Comparison of ENCODE assay signal across 1 cellular context in the genomic region with DNA sequence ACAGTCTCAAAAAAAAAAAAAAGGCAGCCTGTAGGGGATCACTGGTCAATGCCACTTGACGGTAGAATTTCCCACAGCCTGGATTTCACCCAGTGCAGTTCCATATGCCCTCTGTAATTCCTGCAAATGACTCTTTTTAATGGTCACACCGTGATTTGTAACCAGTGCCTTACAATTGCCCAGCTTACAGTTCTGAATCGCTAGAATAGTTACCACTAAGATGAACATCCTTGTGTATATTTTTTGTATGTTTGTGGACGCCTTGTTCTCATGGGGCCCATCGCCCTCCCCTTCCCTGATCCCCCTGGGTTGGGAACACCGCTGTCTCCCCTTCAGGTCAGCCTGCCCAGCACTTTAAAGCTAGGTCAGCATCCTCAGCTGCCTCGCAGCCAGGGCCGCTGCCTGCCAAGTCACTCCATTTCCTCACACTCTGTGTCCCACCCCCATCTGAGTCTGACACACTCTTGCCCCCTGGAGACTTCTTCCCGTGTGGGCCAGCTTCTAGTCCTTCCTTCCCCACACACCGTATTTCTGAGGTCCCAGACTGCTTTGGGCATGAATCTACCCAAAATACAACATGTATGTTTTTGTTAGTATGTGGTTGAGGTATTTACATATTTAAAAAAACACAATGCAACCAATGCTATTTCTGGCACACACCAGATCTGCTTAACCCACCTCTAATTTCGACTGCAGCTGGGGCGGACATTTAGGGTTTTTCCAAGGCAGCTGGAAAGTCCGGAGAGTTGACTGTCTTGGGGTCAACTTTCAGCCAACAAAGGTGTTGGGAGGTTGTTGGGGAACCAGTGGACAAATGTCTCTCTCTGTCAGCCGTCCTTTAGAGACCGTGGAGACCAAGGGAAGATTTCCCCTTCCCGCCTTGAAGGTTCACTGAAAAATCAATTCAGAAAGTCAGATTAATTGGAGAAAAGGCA.
A peak's percentile ranks its signal among the peaks of the same experiment; 100 is the strongest.
TF ChIP-seq lines count a peak whose summit lies in the region.

No MANE protein-coding gene starts in this region.

TF ChIP-seq in GM12878, 131 proteins besides CTCF, POLR2A, EP300 and RAD21 (continued from another document):
- TF ChIP-seq E2F8 (IDR thresholded peaks at IDR 0.05; ENCODE audit: low read depth, partially characterized antibody) (no peak), SUZ12 (IDR thresholded peaks at IDR 0.05; ENCODE audit: unreplicated experiment) (no peak), KDM1A (IDR thresholded peaks at IDR 0.05; ENCODE audit: borderline replicate concordance) (no peak), YY1 (IDR thresholded peaks at IDR 0.05; ENCODE audit: low read depth, low read length) (peak; percentile 86), NR2C1 (IDR thresholded peaks at IDR 0.05) (no peak), NFYA (IDR thresholded peaks at IDR 0.05; ENCODE audit: borderline replicate concordance, low read depth, low read length) (no peak), CEBPB (IDR thresholded peaks at IDR 0.05; ENCODE audit: borderline replicate concordance in 1 of 2, low read depth in 2 of 2, low read length in 2 of 2) (no peak), BCLAF1 (IDR thresholded peaks at IDR 0.05) (no peak), MEF2A (IDR thresholded peaks at IDR 0.05; ENCODE audit: insufficient read depth, low read depth, low read length) (peak; percentile 100), CREM (IDR thresholded peaks at IDR 0.05; ENCODE audit: low read depth) (peak; percentile 87), RUNX3 (IDR thresholded peaks at IDR 0.05; ENCODE audit: low read length) (peak; percentile 97), BCL11A (IDR thresholded peaks at IDR 0.05; ENCODE audit: low read depth, low read length) (peak; percentile 81), CEBPZ (IDR thresholded peaks at IDR 0.05; ENCODE audit: low read depth, low read length) (no peak), GATAD2B (conservative IDR thresholded peaks at IDR 0.05; ENCODE audit: low read depth) (peak; percentile 97), PAX8 (IDR thresholded peaks at IDR 0.05) (no peak), REST (IDR thresholded peaks at IDR 0.05; ENCODE audit: low read depth, low read length) (no peak), IKZF1 (conservative IDR thresholded peaks at IDR 0.05) (peak; percentile 95)
- TF ChIP-seq, protein P1, sequence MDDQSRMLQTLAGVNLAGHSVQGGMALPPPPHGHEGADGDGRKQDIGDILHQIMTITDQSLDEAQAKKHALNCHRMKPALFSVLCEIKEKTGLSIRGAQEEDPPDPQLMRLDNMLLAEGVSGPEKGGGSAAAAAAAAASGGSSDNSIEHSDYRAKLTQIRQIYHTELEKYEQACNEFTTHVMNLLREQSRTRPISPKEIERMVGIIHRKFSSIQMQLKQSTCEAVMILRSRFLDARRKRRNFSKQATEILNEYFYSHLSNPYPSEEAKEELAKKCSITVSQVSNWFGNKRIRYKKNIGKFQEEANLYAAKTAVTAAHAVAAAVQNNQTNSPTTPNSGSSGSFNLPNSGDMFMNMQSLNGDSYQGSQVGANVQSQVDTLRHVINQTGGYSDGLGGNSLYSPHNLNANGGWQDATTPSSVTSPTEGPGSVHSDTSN (IDR thresholded peaks at IDR 0.05; ENCODE audit: insufficient replicate concordance, low read depth, low read length): no peak
